ENCODE assay signal across 9 cellular contexts in genomic region chr6:14452567-14453527, GRCh38.
DNase-seq lines count a peak whose midpoint lies in the region; ATAC-seq and TF ChIP-seq lines count a peak whose summit lies in the region.
"Had no signal": no experiment of that assay in that cellular context is flagged by ENCODE, and none has a peak within 500 bp of the region (broad histone marks: within the 10 kb centered on the region; RNA-seq: fewer than 3 reads in every experiment).

No MANE protein-coding gene starts in this region.

- H3K27me3 ChIP-seq in CD4-positive, CD25-positive, alpha-beta regulatory T cell (ENCODE audit: control insufficient read depth, insufficient read depth, low read length), result no peaks in the 10 kb centered on the region
- no peaks in the 10 kb centered on the region for H3K27me3 ChIP-seq in testis
- H3K27me3 ChIP-seq in Karpas-422 (ENCODE audit: low read length), result no peaks in the 10 kb centered on the region

- peaks cover 21% of the 10 kb centered on the region for H3K4me1 ChIP-seq in CD4-positive, CD25-positive, alpha-beta regulatory T cell (ENCODE audit: control insufficient read depth, insufficient read depth, low read length, poor library complexity, severe bottlenecking)
- H3K4me1 ChIP-seq in testis (peaks cover 32% of the 10 kb centered on the region), Karpas-422 (ENCODE audit: low read length) (no peaks in the 10 kb centered on the region)

- WGBS in testis, 2 donors, result 87 to 88% methylated on average over 17 of the region's 17 CpGs

- no peaks in the 10 kb centered on the region for H3K9me2 ChIP-seq in Karpas-422 (replicated peaks; ENCODE audit: insufficient read depth, low read length)

- H4K20me1 ChIP-seq in Karpas-422 (ENCODE audit: insufficient read depth, low read depth, low read length), result no peaks in the 10 kb centered on the region

- peak in 2 of 3 donors; percentile 5 to 63 for DNase-seq in CD4-positive, CD25-positive, alpha-beta regulatory T cell
- DNase-seq in activated CD4-positive, alpha-beta T cell treated with anti-CD3 and anti-CD28 coated beads, Interleukin-2, amount 50 U/mL, for 1 hour, result peak; percentile 20
- DNase-seq in immature natural killer cell (peak; percentile 63 to 72 (median 63)), NCI-H1436 (lab: John Stamatoyannopoulos, UW) (no peak), testis (no peak), Karpas-422 (no peak), COR-L47 (lab: John Stamatoyannopoulos, UW) (no peak)

- no peaks in the 10 kb centered on the region for H3K79me2 ChIP-seq in Karpas-422 (ENCODE audit: low read length)

- H2AFZ ChIP-seq in Karpas-422 (ENCODE audit: low read length), result no peak overlapping the region

- ATAC-seq in CD4-positive, CD25-positive, alpha-beta regulatory T cell (ENCODE audit: low read depth in 2 of 2), result peak; percentile 46 to 56
- peak; percentile 86 for ATAC-seq in HG02943 (IDR thresholded peaks at IDR 0.05; ENCODE audit: low read depth, unreplicated experiment)

- H3K4me3 Mint-ChIP-seq in CD4-positive, CD25-positive, alpha-beta regulatory T cell, result peak overlapping the region in 2 of 4 donors; percentile 8 to 67
- H3K4me3 Mint-ChIP-seq in immature natural killer cell, result peak overlapping the region; percentile 55 to 76 (median 71)
- H3K4me3 Mint-ChIP-seq: nephron had no signal

- no peak overlapping the region for H3K4me2 ChIP-seq in Karpas-422 (ENCODE audit: low read depth, low read length, poor library complexity, severe bottlenecking)

- peaks cover 0 to 37% (median 26%) of the 10 kb centered on the region in 4 donors for H3K4me1 Mint-ChIP-seq in CD4-positive, CD25-positive, alpha-beta regulatory T cell
- H3K4me1 Mint-ChIP-seq in immature natural killer cell, result peaks cover 59 to 74% of the 10 kb centered on the region in 2 donors

- H3K27ac Mint-ChIP-seq in CD4-positive, CD25-positive, alpha-beta regulatory T cell, result peak overlapping the region in 2 of 3 donors; percentile 28 to 61
- peak overlapping the region; percentile 47 to 87 (median 78) for H3K27ac Mint-ChIP-seq in immature natural killer cell
- H3K27ac Mint-ChIP-seq: nephron had no signal

- H3K36me3 ChIP-seq in CD4-positive, CD25-positive, alpha-beta regulatory T cell (ENCODE audit: control insufficient read depth, insufficient read depth, low read length), result no peaks in the 10 kb centered on the region
- no peaks in the 10 kb centered on the region for H3K36me3 ChIP-seq in testis (ENCODE audit: low read depth, missing control alignments)
- H3K36me3 ChIP-seq in Karpas-422 (ENCODE audit: insufficient read depth, low read length), result no peaks in the 10 kb centered on the region

- H3K4me3 ChIP-seq in CD4-positive, CD25-positive, alpha-beta regulatory T cell (ENCODE audit: low read depth, low read length), result peak overlapping the region; percentile 14
- H3K4me3 ChIP-seq in testis (no peak overlapping the region), Karpas-422 (ENCODE audit: low read length) (no peak overlapping the region)

- H3K9me3 ChIP-seq in CD4-positive, CD25-positive, alpha-beta regulatory T cell (ENCODE audit: control insufficient read depth in 2 of 2, low read length in 2 of 2), result no peaks in the 10 kb centered on the region
- H3K9me3 ChIP-seq in testis, result no peaks in the 10 kb centered on the region
- H3K9me3 ChIP-seq in Karpas-422 (ENCODE audit: low read length), result no peaks in the 10 kb centered on the region

- no peak for TF ChIP-seq POLR2A in testis (IDR thresholded peaks at IDR 0.05)

- H3K9ac ChIP-seq in Karpas-422 (ENCODE audit: low read length), result no peak overlapping the region

- H3K27ac ChIP-seq in CD4-positive, CD25-positive, alpha-beta regulatory T cell (ENCODE audit: insufficient read depth, low read length, poor library complexity, severe bottlenecking), result no peak overlapping the region
- H3K27ac ChIP-seq in testis, result peak overlapping the region in 1 of 2 donors; percentile 9
- H3K27ac ChIP-seq in Karpas-422 (ENCODE audit: low read length), result no peak overlapping the region

- no peak for TF ChIP-seq CTCF in testis (IDR thresholded peaks at IDR 0.05)

- intact Hi-C loops in testis (cut with DNase I; ENCODE audit: low total_unique reads), result no loop called here

- H3K27me3 Mint-ChIP-seq in CD4-positive, CD25-positive, alpha-beta regulatory T cell, result peaks cover under 1% of the 10 kb centered on the region
- H3K27me3 Mint-ChIP-seq in immature natural killer cell (ENCODE audit: low read depth in 3 of 3), result peaks cover 2 to 9% (median 2%) of the 10 kb centered on the region in 3 donors

- H3K36me3 Mint-ChIP-seq in CD4-positive, CD25-positive, alpha-beta regulatory T cell, result no peaks in the 10 kb centered on the region
- no peaks in the 10 kb centered on the region for H3K36me3 Mint-ChIP-seq in immature natural killer cell

- H3K9me3 Mint-ChIP-seq in CD4-positive, CD25-positive, alpha-beta regulatory T cell, result peaks cover 0 to 7% (median under 1%) of the 10 kb centered on the region in 7 donors
- peaks cover 0 to 4% (median 0%) of the 10 kb centered on the region in 6 donors for H3K9me3 Mint-ChIP-seq in immature natural killer cell

Comparison
In these comparisons a context has a peak if more than half of its experiments do, and no peak if none do; other contexts are left out.
1. DNase-seq: peak in CD4-positive, CD25-positive, alpha-beta regulatory T cell (2 of 3), activated CD4-positive, alpha-beta T cell treated with anti-CD3 and anti-CD28 coated beads, Interleukin-2, amount 50 U/mL, for 1 hour (single experiment) and immature natural killer cell (3 of 3); none in NCI-H1436 (single experiment), testis (single experiment), Karpas-422 (single experiment) and COR-L47 (single experiment).